ENCODE assay signal across 15 cellular contexts in genomic region chr3:158085358-158085757, GRCh38. TPM values are rescaled to one million over a fixed set of nuclear protein-coding genes. Genes with fewer than 3 reads are reported as not detected.
DNase-seq lines count a peak whose midpoint lies in the region; ATAC-seq and TF ChIP-seq lines count a peak whose summit lies in the region.
"Had no signal": no experiment of that assay in that cellular context is flagged by ENCODE, and none has a peak within 500 bp of the region (broad histone marks: within the 10 kb centered on the region; RNA-seq: fewer than 3 reads in every experiment).

No MANE protein-coding gene starts in this region.

- H2AFZ ChIP-seq in mammary epithelial cell (ENCODE audit: low read depth, low read length) = no peak overlapping the region

- H3K4me1 ChIP-seq in mammary epithelial cell (ENCODE audit: insufficient read depth, low read length) (no peaks in the 10 kb centered on the region), breast epithelium (no peaks in the 10 kb centered on the region)

- CTCF ChIA-PET in mammary epithelial cell (lab: Charles Lee; ENCODE audit: low non-redundant PET) = no interaction called here
- CTCF ChIA-PET in RWPE1 (lab: Yijun Ruan, JAX) = interaction anchor here (0.7 kb wide), 1 partner anchor 57 kb away, joined by 3 read pairs; no protein-coding TSS in a partner anchor

- H4K20me1 ChIP-seq in mammary epithelial cell (ENCODE audit: insufficient read depth, low read length) = no peaks in the 10 kb centered on the region

- no TSS peak for BruUV-seq in mammary epithelial cell (replicated peaks; lab: Mats Ljungman, UMichigan)

- intact Hi-C loops in mammary epithelial cell (cut with micrococcal nuclease) = no loop called here
- intact Hi-C loops in breast epithelium (cut with DNase I; ENCODE audit: low total_unique reads) = no loop called here

- no peak overlapping the region for H3K27ac ChIP-seq in mammary epithelial cell (ENCODE audit: insufficient read depth, low read depth, low read length)
- no peak overlapping the region for H3K27ac ChIP-seq in breast epithelium
- no peak overlapping the region for H3K27ac ChIP-seq in RWPE1
- H3K27ac ChIP-seq: 22Rv1 had no signal

- dilution Hi-C loops in mammary epithelial cell (cut with HindIII; ENCODE audit: low sequenced_read_pairs) = no loop called here

- H3K9ac ChIP-seq in mammary epithelial cell (ENCODE audit: insufficient read depth, low read length) = no peak overlapping the region

- H3K36me3 ChIP-seq in mammary epithelial cell (ENCODE audit: insufficient read depth, low read length) (no peaks in the 10 kb centered on the region), breast epithelium (no peaks in the 10 kb centered on the region)

- in situ Hi-C loops in mammary epithelial cell (cut with MboI; ENCODE audit: low sequenced_read_pairs in 2 of 2) = loop anchor here in 1 of 2 donors (25.0 kb wide), 1 partner anchor 352 kb away; no protein-coding TSS in a partner anchor

- no peaks in the 10 kb centered on the region for H3K9me3 ChIP-seq in mammary epithelial cell (replicated peaks; ENCODE audit: insufficient read depth, low read length)
- no peaks in the 10 kb centered on the region for H3K9me3 ChIP-seq in breast epithelium

- TF ChIP-seq CTCF in mammary epithelial cell (conservative IDR thresholded peaks at IDR 0.05 in 1 of 2, IDR thresholded peaks at IDR 0.05 in 1 of 2; ENCODE audit: extremely low read depth in 1 of 2, insufficient read depth in 1 of 2, low read depth in 1 of 2, low read length in 2 of 2) (no peak), breast epithelium (IDR thresholded peaks at IDR 0.05) (no peak), RWPE1 (conservative IDR thresholded peaks at IDR 0.05; ENCODE audit: low read depth) (no peak), epithelial cell of esophagus (IDR thresholded peaks at IDR 0.05; ENCODE audit: insufficient read depth, low read depth, low read length, missing control alignments) (no peak)

- no peak for TF ChIP-seq POLR2A in breast epithelium (IDR thresholded peaks at IDR 0.05)

- no peaks in the 10 kb centered on the region for H3K79me2 ChIP-seq in mammary epithelial cell (ENCODE audit: insufficient read depth, low read length)

- H3K4me3 ChIP-seq in mammary epithelial cell (replicated peaks in 1 of 3; ENCODE audit: insufficient read depth in 1 of 3, low read depth in 2 of 3, low read length in 3 of 3) (no peak overlapping the region), breast epithelium (no peak overlapping the region), epithelial cell of esophagus (ENCODE audit: low read length) (no peak overlapping the region)

- ATAC-seq in HG03432 (IDR thresholded peaks at IDR 0.05; ENCODE audit: unreplicated experiment) = no peak
- ATAC-seq: CD8-positive, alpha-beta T cell; HCT116 had no signal

- no peaks in the 10 kb centered on the region for H3K27me3 ChIP-seq in mammary epithelial cell (ENCODE audit: insufficient read depth, low read length)
- H3K27me3 ChIP-seq in breast epithelium = peaks cover 0 to under 1% of the 10 kb centered on the region in 2 donors

- POLR2A ChIA-PET in RWPE1 (lab: Yijun Ruan, JAX; ENCODE audit: low non-redundant PET) = no interaction called here

- DNase-seq in mammary epithelial cell (peak; percentile 75), breast epithelium (ENCODE audit: low spot score in 2 of 2) (no peak), RWPE1 (ENCODE audit: low spot score) (peak; percentile 25), epithelial cell of esophagus (ENCODE audit: low read depth) (peak; percentile 88), MV-4-11 (lab: John Stamatoyannopoulos, UW) (no peak), HCEC 1CT (no peak)
- no peak for DNase-seq in activated CD8-positive, alpha-beta memory T cell treated with anti-CD3 and anti-CD28 coated beads, Interleukin-2, amount 50 U/mL, for 4 hours
- DNase-seq: CD8-positive, alpha-beta T cell; COR-L47; DMS53; GF-D8 had no signal

- H3K4me2 ChIP-seq in mammary epithelial cell (ENCODE audit: insufficient read depth, low read depth, low read length) = no peak overlapping the region

RNA-seq across cellular contexts. Expression of gene SHOX2, which starts 20.9 kb away (rescaled TPM):
- total RNA-seq in mammary epithelial cell (1 to 10 TPM in 1 of 2 donors, not detected in 1; 1.2 TPM), breast epithelium (10 to 100 TPM in 1 of 3 donors, 1 to 10 TPM in 2; 3.0 to 10.5 (median 5.3) TPM)
- polyA plus RNA-seq in mammary epithelial cell = 0.05 TPM
- 0.26 TPM for polyA minus RNA-seq in mammary epithelial cell
- total RNA-seq: CD8-positive, alpha-beta T cell had no signal
- polyA plus RNA-seq: CD14-positive monocyte had no signal

RNA-seq across cellular contexts. Expression of gene RSRC1, which starts 24.5 kb away (rescaled TPM):
- total RNA-seq in mammary epithelial cell (10 to 100 TPM; 30.0 to 35.6 TPM), breast epithelium (100 to 1,000 TPM in 1 of 3 donors, 10 to 100 TPM in 2; 53.1 to 101 (median 59.3) TPM)
- polyA plus RNA-seq in mammary epithelial cell = 8.4 TPM
- polyA minus RNA-seq in mammary epithelial cell = 7.6 TPM

Comparison
In these comparisons a context has a peak if more than half of its experiments do, and no peak if none do; other contexts are left out.
1. DNase-seq: peak in mammary epithelial cell (single experiment), RWPE1 (single experiment) and epithelial cell of esophagus (single experiment); none in breast epithelium (0 of 2), MV-4-11 (single experiment), activated CD8-positive, alpha-beta memory T cell treated with anti-CD3 and anti-CD28 coated beads, Interleukin-2, amount 50 U/mL, for 4 hours (single experiment) and HCEC 1CT (single experiment).